8 cellular contexts compared by ENCODE assay signal in genomic region chr11:112453601-112454577, GRCh38.
DNase-seq lines count a peak whose midpoint lies in the region; ATAC-seq and TF ChIP-seq lines count a peak whose summit lies in the region.

No MANE protein-coding gene starts in this region.

- no peaks in the 10 kb centered on the region for H3K9me3 ChIP-seq in esophagus squamous epithelium

- TF ChIP-seq CTCF in WTC11 (IDR thresholded peaks at IDR 0.05) (peak; percentile 18; the same call in 1 of the 2 replicates), esophagus squamous epithelium (IDR thresholded peaks at IDR 0.05) (peak in 4 of 6 experiments; percentile 19 to 51 (median 28)), retinal pigment epithelial cell (conservative IDR thresholded peaks at IDR 0.05; ENCODE audit: low read depth, low read length) (peak; percentile 63)

- no peak overlapping the region for H3K27ac Mint-ChIP-seq in WTC11

- DNase-seq in ELF-1 (ENCODE audit: low read depth, low spot score) (peak; percentile 33), HK-2 (ENCODE audit: unreplicated experiment) (peak; percentile 30), WTC11 (ENCODE audit: low spot score) (peak; percentile 67), esophagus squamous epithelium (lab: John Stamatoyannopoulos, UW) (no peak), retinal pigment epithelial cell (ENCODE audit: low read depth) (no peak), KG1 (lab: John Stamatoyannopoulos, UW) (no peak), T1000 (lab: John Stamatoyannopoulos, UW) (no peak)

- WGBS in esophagus squamous epithelium, 2 donors, result 88 to 90% methylated on average over 4 of the region's 4 CpGs

- H3K4me3 ChIP-seq in esophagus squamous epithelium, result no peak overlapping the region
- no peak overlapping the region for H3K4me3 ChIP-seq in retinal pigment epithelial cell (ENCODE audit: low read length)

- H3K9me3 Mint-ChIP-seq in WTC11, result no peaks in the 10 kb centered on the region

- POLR2A ChIA-PET in WTC11 (lab: Charles Lee), result no interaction called here

- no peaks in the 10 kb centered on the region for H3K4me1 ChIP-seq in esophagus squamous epithelium

- CTCF ChIA-PET in WTC11 (lab: Charles Lee), result interaction anchor here (0.6 to 3.2 kb wide), 64 partner anchors 9 to 836 kb away, joined by 3 to 37 read pairs (median 4); no protein-coding TSS in a partner anchor

- no peak for TF ChIP-seq POLR2A in esophagus squamous epithelium (IDR thresholded peaks at IDR 0.05)

- peak; percentile 84 for ATAC-seq in WTC11
- ATAC-seq in HG02852 (IDR thresholded peaks at IDR 0.05; ENCODE audit: unreplicated experiment), result no peak

- intact Hi-C loops in esophagus squamous epithelium (cut with DNase I), result no loop called here

- H3K36me3 ChIP-seq in esophagus squamous epithelium, result no peaks in the 10 kb centered on the region

- H3K36me3 Mint-ChIP-seq in WTC11, result no peaks in the 10 kb centered on the region

- H3K27ac ChIP-seq in esophagus squamous epithelium, result no peak overlapping the region

- H3K4me1 Mint-ChIP-seq in WTC11, result peaks cover 9% of the 10 kb centered on the region

- H3K4me3 Mint-ChIP-seq in WTC11, result no peak overlapping the region

- H3K27me3 Mint-ChIP-seq in WTC11 (ENCODE audit: low read depth), result peaks cover 21% of the 10 kb centered on the region

- H3K27me3 ChIP-seq in esophagus squamous epithelium, result no peaks in the 10 kb centered on the region

TF ChIP-seq in WTC11, 78 proteins besides CTCF, POLR2A, EP300 and RAD21:
- no peak for TF ChIP-seq CDX4 (CRISPR knock-in tag; IDR thresholded peaks at IDR 0.05; ENCODE audit: borderline replicate concordance)
- TF ChIP-seq, protein P1, sequence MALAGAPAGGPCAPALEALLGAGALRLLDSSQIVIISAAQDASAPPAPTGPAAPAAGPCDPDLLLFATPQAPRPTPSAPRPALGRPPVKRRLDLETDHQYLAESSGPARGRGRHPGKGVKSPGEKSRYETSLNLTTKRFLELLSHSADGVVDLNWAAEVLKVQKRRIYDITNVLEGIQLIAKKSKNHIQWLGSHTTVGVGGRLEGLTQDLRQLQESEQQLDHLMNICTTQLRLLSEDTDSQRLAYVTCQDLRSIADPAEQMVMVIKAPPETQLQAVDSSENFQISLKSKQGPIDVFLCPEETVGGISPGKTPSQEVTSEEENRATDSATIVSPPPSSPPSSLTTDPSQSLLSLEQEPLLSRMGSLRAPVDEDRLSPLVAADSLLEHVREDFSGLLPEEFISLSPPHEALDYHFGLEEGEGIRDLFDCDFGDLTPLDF (CRISPR knock-in tag; IDR thresholded peaks at IDR 0.05), result no peak

Comparison
In these comparisons a context has a peak if more than half of its experiments do, and no peak if none do; other contexts are left out.
1. DNase-seq: peak in ELF-1 (single experiment), HK-2 (single experiment) and WTC11 (single experiment); none in esophagus squamous epithelium (single experiment), retinal pigment epithelial cell (single experiment), KG1 (single experiment) and T1000 (single experiment).
2. Peak in every context shown above with its lines, with median percentiles within 50 percentile points of each other: CTCF ChIP-seq.